In genomic region chr4:48642421-48643144, GRCh38 we compare ENCODE assay signal across 19 cellular contexts.
DNase-seq lines count a peak whose midpoint lies in the region; FAIRE-seq and TF ChIP-seq lines count a peak whose summit lies in the region.
"Had no signal": no experiment of that assay in that cellular context is flagged by ENCODE, and none has a peak within 500 bp of the region (broad histone marks: within the 10 kb centered on the region; RNA-seq: fewer than 3 reads in every experiment).

No MANE protein-coding gene starts in this region.

- no peaks in the 10 kb centered on the region for H3K36me3 Mint-ChIP-seq in nephron (ENCODE audit: low read depth)

- CTCF ChIA-PET in endothelial cell of umbilical vein (lab: Charles Lee), result interaction anchor here (0.8 to 1.8 kb wide), 5 partner anchors 9 to 64 kb away, joined by 3 to 15 read pairs (median 4); no protein-coding TSS in a partner anchor

- no peak overlapping the region for H3K4me3 ChIP-seq in endothelial cell of umbilical vein (replicated peaks in 1 of 3; ENCODE audit: insufficient read depth in 1 of 3, low read depth in 1 of 3, low read length in 3 of 3)
- H3K4me3 ChIP-seq: BLaER1 had no signal

- BruUV-seq in endothelial cell of umbilical vein (replicated peaks; lab: Mats Ljungman, UMichigan), result no TSS peak

- H3K9me3 Mint-ChIP-seq in nephron, result no peaks in the 10 kb centered on the region
- H3K9me3 Mint-ChIP-seq: T-helper 2 cell treated with Interferon-gamma antibody and Interleukin-4, amounts not matched to agents 5 μg/mL and 100 μg/mL, for 36 hours had no signal

- TF ChIP-seq POLR2A in endothelial cell of umbilical vein (IDR thresholded peaks at IDR 0.05; ENCODE audit: low read depth, low read length), result no peak

- H3K4me2 ChIP-seq in endothelial cell of umbilical vein (ENCODE audit: insufficient read depth, low read length), result peak overlapping the region; percentile 30
- H3K4me2 ChIP-seq: BLaER1, KMS-11 had no signal

- no peak overlapping the region for H3K9ac ChIP-seq in endothelial cell of umbilical vein (replicated peaks; ENCODE audit: extremely low read depth, insufficient read depth, low read length)
- H3K9ac ChIP-seq: BLaER1, KMS-11 had no signal

- H3K9me3 ChIP-seq in endothelial cell of umbilical vein (replicated peaks; ENCODE audit: control insufficient read depth, insufficient read depth, low read length), result no peaks in the 10 kb centered on the region
- H3K9me3 ChIP-seq: BLaER1 had no signal

- TF ChIP-seq CTCF in VCaP (conservative IDR thresholded peaks at IDR 0.05), result no peak
- no peak for TF ChIP-seq CTCF in endothelial cell of umbilical vein (IDR thresholded peaks at IDR 0.05; ENCODE audit: extremely low read depth in 1 of 2, insufficient read depth in 1 of 2, low read depth in 1 of 2, low read length in 2 of 2)
- TF ChIP-seq CTCF in nephron (IDR thresholded peaks at IDR 0.05; ENCODE audit: unreplicated experiment in 3 of 3), result no peak

- H2AFZ ChIP-seq in endothelial cell of umbilical vein (ENCODE audit: low read depth, low read length), result no peak overlapping the region

- H3K27me3 Mint-ChIP-seq in nephron (ENCODE audit: low read depth), result no peaks in the 10 kb centered on the region
- H3K27me3 Mint-ChIP-seq: brain had no signal

- FAIRE-seq in endothelial cell of umbilical vein (lab: Jason Lieb, UNC), result no peak

- no peaks in the 10 kb centered on the region for H3K36me3 ChIP-seq in endothelial cell of umbilical vein (ENCODE audit: control insufficient read depth in 2 of 2, extremely low read depth in 1 of 2, insufficient read depth in 2 of 2, low read length in 2 of 2)

- no peaks in the 10 kb centered on the region for H3K9me1 ChIP-seq in endothelial cell of umbilical vein (replicated peaks; ENCODE audit: control insufficient read depth, extremely low read depth, insufficient read depth, low read length)

- no peak overlapping the region for H3K4me3 Mint-ChIP-seq in nephron
- H3K4me3 Mint-ChIP-seq: T-helper 2 cell treated with Interferon-gamma antibody and Interleukin-4, amounts not matched to agents 5 μg/mL and 100 μg/mL, for 36 hours had no signal

- no peaks in the 10 kb centered on the region for H4K20me1 ChIP-seq in endothelial cell of umbilical vein (replicated peaks; ENCODE audit: control insufficient read depth, extremely low read depth, insufficient read depth, low read length)

- dilution Hi-C loops in endothelial cell of umbilical vein (cut with MboI; ENCODE audit: extremely low pct_ligation_motif_present, low sequenced_read_pairs), result no loop called here

- peaks cover 29% of the 10 kb centered on the region for H3K4me1 ChIP-seq in endothelial cell of umbilical vein (ENCODE audit: control insufficient read depth, extremely low read depth, insufficient read depth, low read length)
- H3K4me1 ChIP-seq: BLaER1 had no signal

- intact Hi-C loops in endothelial cell of umbilical vein (cut with micrococcal nuclease), result loop anchor here (2.0 kb wide), 1 partner anchor 54 kb away; no protein-coding TSS in a partner anchor

- H3K27ac ChIP-seq in VCaP (peak overlapping the region; percentile 34; the same call in 1 of the 2 replicates), endothelial cell of umbilical vein (ENCODE audit: insufficient read depth, low read depth, low read length) (no peak overlapping the region)
- H3K27ac ChIP-seq: BLaER1, HL-60, KMS-11 had no signal

- peak overlapping the region; percentile 9 to 66 (median 53) for H3K27ac Mint-ChIP-seq in nephron
- H3K27ac Mint-ChIP-seq: T-helper 2 cell treated with Interferon-gamma antibody and Interleukin-4, amounts not matched to agents 5 μg/mL and 100 μg/mL, for 36 hours had no signal

- H3K4me1 Mint-ChIP-seq in nephron, result peaks cover 38% of the 10 kb centered on the region

- H3K79me2 ChIP-seq in endothelial cell of umbilical vein (ENCODE audit: control insufficient read depth, insufficient read depth, low read length), result peaks cover 41% of the 10 kb centered on the region

- H3K27me3 ChIP-seq in endothelial cell of umbilical vein (ENCODE audit: control insufficient read depth in 2 of 2, insufficient read depth in 2 of 2, low read length in 2 of 2), result no peaks in the 10 kb centered on the region
- H3K27me3 ChIP-seq: BLaER1 had no signal

- DNase-seq in EH (ENCODE audit: low read depth) (peak; percentile 36), endothelial cell of umbilical vein (ENCODE audit: low read depth, low spot score) (peak; percentile 64), MV-4-11 (lab: John Stamatoyannopoulos, UW) (no peak), NCI-H226 (no peak), CD1c-positive myeloid dendritic cell (ENCODE audit: extremely low spot score) (no peak), A172 (ENCODE audit: low spot score) (no peak)
- DNase-seq: activated CD4-positive, alpha-beta T cell treated with anti-CD3 and anti-CD28 coated beads for 1 hour; activated naive CD4-positive, alpha-beta T cell; kidney glomerular epithelial cell; NCI-H1436 treated with DMSO at 0.1 percent for 48 hours; SIG-M5; stimulated activated naive CD8-positive, alpha-beta T cell treated with anti-CD3 and anti-CD28 coated beads, Interleukin-15, Interleukin-2, amounts not matched to agents 100 U/mL and 50 U/mL, for 24 hours had no signal

- POLR2A ChIA-PET in endothelial cell of umbilical vein (lab: Charles Lee), result no interaction called here

TF ChIP-seq in endothelial cell of umbilical vein, 7 proteins besides CTCF, POLR2A, EP300 and RAD21:
- TF ChIP-seq MYC (IDR thresholded peaks at IDR 0.05; ENCODE audit: low read depth, low read length), result no peak
- no peak for TF ChIP-seq GATA2 (IDR thresholded peaks at IDR 0.05; ENCODE audit: insufficient read depth, insufficient read length, low read depth, low read length)
- no peak for TF ChIP-seq MAX (IDR thresholded peaks at IDR 0.05; ENCODE audit: insufficient read depth, insufficient read length)
- TF ChIP-seq JUN (IDR thresholded peaks at IDR 0.05; ENCODE audit: borderline replicate concordance, insufficient read depth, insufficient read length, low read depth), result no peak
- no peak for TF ChIP-seq POLR2AphosphoS5 (IDR thresholded peaks at IDR 0.05; ENCODE audit: insufficient read depth, low read depth, low read length)
- TF ChIP-seq EZH2 (IDR thresholded peaks at IDR 0.05; ENCODE audit: borderline replicate concordance, low read depth, low read length, severe bottlenecking), result no peak
- TF ChIP-seq FOS (IDR thresholded peaks at IDR 0.05; ENCODE audit: borderline replicate concordance, insufficient read depth, low read length), result no peak

Comparison
In these comparisons a context has a peak if more than half of its experiments do, and no peak if none do; other contexts are left out.
1. DNase-seq: peak in EH (single experiment) and endothelial cell of umbilical vein (single experiment); none in MV-4-11 (single experiment), NCI-H226 (single experiment), CD1c-positive myeloid dendritic cell (single experiment) and A172 (single experiment).